Comparison of ENCODE assay signal across 11 cellular contexts in genomic region chr19:55253264-55253663, GRCh38. TPM values are rescaled to one million over a fixed set of nuclear protein-coding genes. Genes with fewer than 3 reads are reported as not detected.
DNase-seq lines count a peak whose midpoint lies in the region; ATAC-seq, FAIRE-seq and TF ChIP-seq lines count a peak whose summit lies in the region.
"Had no signal": no experiment of that assay in that cellular context is flagged by ENCODE, and none has a peak within 500 bp of the region (broad histone marks: within the 10 kb centered on the region; RNA-seq: fewer than 3 reads in every experiment).

No MANE protein-coding gene starts in this region.

- in situ Hi-C loops in HAP-1 (cut with MboI; ENCODE audit: low sequenced_read_pairs) = no loop called here

- peak overlapping the region; percentile 88 for H3K4me3 Mint-ChIP-seq in activated naive CD4-positive, alpha-beta T cell treated with anti-CD3 and anti-CD28 coated beads for 36 hours
- H3K4me3 Mint-ChIP-seq in activated B cell treated with CpG ODN at 0.5 μM for 24 hours (peak overlapping the region; percentile 98), memory B cell (peak overlapping the region; percentile 97)

- DNase-seq in activated naive CD4-positive, alpha-beta T cell treated with anti-CD3 and anti-CD28 coated beads for 36 hours = no peak
- DNase-seq in activated naive CD4-positive, alpha-beta T cell treated with anti-CD3 and anti-CD28 coated beads, Interleukin-2, amount 50 U/mL, for 16 hours = no peak
- no peak for DNase-seq in activated B cell treated with CpG ODN at 0.5 μM for 24 hours
- peak in 1 of 2 donors; percentile 21 for DNase-seq in memory B cell (ENCODE audit: low spot score in 2 of 2)
- DNase-seq in urothelium cell line (ENCODE audit: low spot score) = no peak
- no peak for DNase-seq in HAP-1 (ENCODE audit: low spot score in 2 of 2)
- DNase-seq: BE2C, brain microvascular endothelial cell, NCI-H524 treated with DMSO at 0.1 percent for 48 hours had no signal

- FAIRE-seq in urothelium cell line (lab: Jason Lieb, UNC) = no peak

- intact Hi-C loops in activated naive CD4-positive, alpha-beta T cell treated with anti-CD3 and anti-CD28 coated beads for 36 hours (cut with micrococcal nuclease) = loop anchor here (10.0 kb wide), 2 partner anchors 1062 to 1118 kb away; partner anchors contain the start of genes CNOT3 and ZSCAN5A
- intact Hi-C loops in activated B cell treated with CpG ODN at 0.5 μM for 24 hours (cut with micrococcal nuclease) = loop anchor here (1.0 to 10.0 kb wide), 6 partner anchors 23 to 389 kb away; partner anchors contain the start of genes HSPBP1, PPP1R12C, ZNF524 and ZNF580

- no peaks in the 10 kb centered on the region for H3K27me3 ChIP-seq in HAP-1 (ENCODE audit: low read depth)
- H3K27me3 ChIP-seq: BE2C, brain microvascular endothelial cell had no signal

- H3K4me1 ChIP-seq in HAP-1 = peaks cover 17% of the 10 kb centered on the region

- peaks cover 55% of the 10 kb centered on the region for H3K4me1 Mint-ChIP-seq in activated naive CD4-positive, alpha-beta T cell treated with anti-CD3 and anti-CD28 coated beads for 36 hours (ENCODE audit: low read depth)
- H3K4me1 Mint-ChIP-seq in activated B cell treated with CpG ODN at 0.5 μM for 24 hours (peaks cover 95% of the 10 kb centered on the region), memory B cell (peaks cover 70% of the 10 kb centered on the region)

- H3K27me3 Mint-ChIP-seq in activated naive CD4-positive, alpha-beta T cell treated with anti-CD3 and anti-CD28 coated beads for 36 hours (ENCODE audit: low read depth) = no peaks in the 10 kb centered on the region
- H3K27me3 Mint-ChIP-seq in activated B cell treated with CpG ODN at 0.5 μM for 24 hours (no peaks in the 10 kb centered on the region), memory B cell (no peaks in the 10 kb centered on the region)

- CTCF ChIA-PET in activated naive CD4-positive, alpha-beta T cell treated with anti-CD3 and anti-CD28 coated beads for 36 hours (lab: Charles Lee) = interaction anchor here (0.6 to 1.3 kb wide), 3 partner anchors 40 to 377 kb away, joined by 3 to 4 read pairs (median 3); no protein-coding TSS in a partner anchor
- CTCF ChIA-PET in activated B cell treated with CpG ODN at 0.5 μM for 24 hours (lab: Charles Lee) = interaction anchor here (2.2 to 3.6 kb wide), 3 partner anchors 23 to 49 kb away, joined by 5 to 16 read pairs (median 14); no protein-coding TSS in a partner anchor

- TF ChIP-seq CTCF in activated B cell treated with CpG ODN at 0.5 μM for 24 hours (IDR thresholded peaks at IDR 0.05) = no peak

- POLR2A ChIA-PET in activated B cell treated with CpG ODN at 0.5 μM for 24 hours (lab: Charles Lee) = interaction anchor here (0.5 to 12.3 kb wide), 19 partner anchors 9 to 1138 kb away, joined by 3 to 277 read pairs (median 7); partner anchors contain the start of genes BRSK1, FIZ1, HSPBP1 and ISOC2

- no peaks in the 10 kb centered on the region for H3K9me3 Mint-ChIP-seq in activated naive CD4-positive, alpha-beta T cell treated with anti-CD3 and anti-CD28 coated beads for 36 hours
- H3K9me3 Mint-ChIP-seq in activated B cell treated with CpG ODN at 0.5 μM for 24 hours (no peaks in the 10 kb centered on the region), memory B cell (no peaks in the 10 kb centered on the region)

- H3K36me3 ChIP-seq in HAP-1 (replicated peaks) = peaks cover 8% of the 10 kb centered on the region
- H3K36me3 ChIP-seq: brain microvascular endothelial cell had no signal

- ATAC-seq in activated B cell treated with CpG ODN at 0.5 μM for 24 hours (ENCODE audit: low read depth) (no peak), memory B cell (ENCODE audit: low read depth) (no peak), GM18511 (IDR thresholded peaks at IDR 0.05; ENCODE audit: unreplicated experiment) (no peak), GM21526 (IDR thresholded peaks at IDR 0.05; ENCODE audit: low FRiP score, unreplicated experiment) (no peak)

- no peaks in the 10 kb centered on the region for H3K9me3 ChIP-seq in HAP-1
- H3K9me3 ChIP-seq: BE2C had no signal

- peak overlapping the region; percentile 99 for H3K27ac Mint-ChIP-seq in activated naive CD4-positive, alpha-beta T cell treated with anti-CD3 and anti-CD28 coated beads for 36 hours
- peak overlapping the region; percentile 100 for H3K27ac Mint-ChIP-seq in activated B cell treated with CpG ODN at 0.5 μM for 24 hours
- H3K27ac Mint-ChIP-seq in memory B cell = peak overlapping the region; percentile 95

- H3K4me3 ChIP-seq in HAP-1 = no peak overlapping the region

- H3K36me3 Mint-ChIP-seq in activated naive CD4-positive, alpha-beta T cell treated with anti-CD3 and anti-CD28 coated beads for 36 hours (ENCODE audit: low read depth) = peaks cover 59% of the 10 kb centered on the region
- peaks cover 40% of the 10 kb centered on the region for H3K36me3 Mint-ChIP-seq in activated B cell treated with CpG ODN at 0.5 μM for 24 hours (ENCODE audit: low read depth)
- H3K36me3 Mint-ChIP-seq in memory B cell = peaks cover 11% of the 10 kb centered on the region

RNA-seq across cellular contexts. Expression of gene PPP6R1, which starts 5.6 kb away (rescaled TPM):
- 100 to 1,000 TPM; 166 to 174 TPM for total RNA-seq in activated naive CD4-positive, alpha-beta T cell treated with anti-CD3 and anti-CD28 coated beads for 36 hours
- total RNA-seq in activated B cell treated with CpG ODN at 0.5 μM for 24 hours = 203 and 220 TPM in 2 replicates

RNA-seq across cellular contexts. Expression of gene TMEM86B, which starts 24.7 kb away (rescaled TPM):
- total RNA-seq in activated naive CD4-positive, alpha-beta T cell treated with anti-CD3 and anti-CD28 coated beads for 36 hours = 1 to 10 TPM; 6.1 to 6.8 TPM
- total RNA-seq in activated B cell treated with CpG ODN at 0.5 μM for 24 hours = 12.6 and 14.8 TPM in 2 replicates

RNA-seq across cellular contexts. Expression of gene HSPBP1, which starts 26.6 kb away (rescaled TPM):
- total RNA-seq in activated naive CD4-positive, alpha-beta T cell treated with anti-CD3 and anti-CD28 coated beads for 36 hours = 10 to 100 TPM; 44.3 to 45.0 TPM
- total RNA-seq in activated B cell treated with CpG ODN at 0.5 μM for 24 hours = 32.2 and 32.9 TPM in 2 replicates

RNA-seq across cellular contexts. Expression of gene BRSK1, which starts 30.5 kb away (rescaled TPM):
- 1 to 10 TPM; 1.4 to 2.2 TPM for total RNA-seq in activated naive CD4-positive, alpha-beta T cell treated with anti-CD3 and anti-CD28 coated beads for 36 hours
- total RNA-seq in activated B cell treated with CpG ODN at 0.5 μM for 24 hours = 1.3 and 2.7 TPM in 2 replicates

RNA-seq across cellular contexts. Expression of gene PTPRH, which starts 44.0 kb away (rescaled TPM):
- total RNA-seq in activated naive CD4-positive, alpha-beta T cell treated with anti-CD3 and anti-CD28 coated beads for 36 hours = not detected
- total RNA-seq in activated B cell treated with CpG ODN at 0.5 μM for 24 hours = not detected in 2 replicates
